17 cellular contexts compared by ENCODE assay signal in genomic region chr1:156134716-156135435, GRCh38.
"Had no signal": no experiment of that assay in that cellular context is flagged by ENCODE, and none has a peak within 500 bp of the region (broad histone marks: within the 10 kb centered on the region; RNA-seq: fewer than 3 reads in every experiment).

No MANE protein-coding gene starts in this region.

- H3K4me3 ChIP-seq: adrenal gland, cardiac muscle cell, hepatocyte, left lung, psoas muscle, tibial nerve had no signal

- H3K9me3 Mint-ChIP-seq: activated CD4-positive, alpha-beta memory T cell treated with anti-CD3 and anti-CD28 coated beads, Interleukin-2, amount 10 ng/mL, durations not matched to agents 7 days and 5 days; activated T-cell treated with anti-CD3 and anti-CD28 coated beads, Interleukin-2, amount 50 U/mL, for 24 hours; nephron had no signal

- H3K4me3 Mint-ChIP-seq: activated CD4-positive, alpha-beta memory T cell treated with anti-CD3 and anti-CD28 coated beads, Interleukin-2, amount 10 ng/mL, durations not matched to agents 7 days and 5 days; activated T-cell treated with anti-CD3 and anti-CD28 coated beads, Interleukin-2, amount 50 U/mL, for 24 hours; nephron had no signal

- ATAC-seq: esophagus mucosa, left lung, psoas muscle had no signal

- H3K27ac ChIP-seq: cardiac muscle cell, hepatocyte, left lung, psoas muscle had no signal

- H3K9me3 ChIP-seq: adrenal gland, left lung, psoas muscle, tibial nerve had no signal

- H3K27me3 ChIP-seq: adrenal gland, cardiac muscle cell, hepatocyte, left lung, tibial nerve had no signal

- H2AFZ ChIP-seq: hepatocyte had no signal

- H3K4me2 ChIP-seq: hepatocyte had no signal

- H3K27me3 Mint-ChIP-seq: activated CD4-positive, alpha-beta memory T cell treated with anti-CD3 and anti-CD28 coated beads, Interleukin-2, amount 10 ng/mL, durations not matched to agents 7 days and 5 days; activated T-cell treated with anti-CD3 and anti-CD28 coated beads, Interleukin-2, amount 50 U/mL, for 24 hours had no signal

- H3K27ac Mint-ChIP-seq: activated CD4-positive, alpha-beta memory T cell treated with anti-CD3 and anti-CD28 coated beads, Interleukin-2, amount 10 ng/mL, durations not matched to agents 7 days and 5 days; activated T-cell treated with anti-CD3 and anti-CD28 coated beads, Interleukin-2, amount 50 U/mL, for 24 hours had no signal

- DNase-seq: activated CD4-positive, alpha-beta memory T cell treated with anti-CD3 and anti-CD28 coated beads, Interleukin-2, amount 10 ng/mL, durations not matched to agents 7 days and 5 days; activated CD4-positive, alpha-beta T cell treated with anti-CD3 and anti-CD28 coated beads for 4 hours; activated effector memory CD4-positive, alpha-beta T cell treated with Interleukin-2 at 50 U/mL for 16 hours; activated naive CD4-positive, alpha-beta T cell treated with anti-CD3 and anti-CD28 coated beads, Interleukin-2, amount 50 U/mL, for 16 hours; activated T-cell treated with anti-CD3 and anti-CD28 coated beads, Interleukin-2, amount 50 U/mL, for 24 hours; adrenal gland; kidney; left lung; occipital lobe; psoas muscle; stimulated activated CD4-positive, alpha-beta T cell treated with anti-CD3 and anti-CD28 coated beads, Interleukin-1b, Interleukin-23, amount 100 ng/mL, for 48 hours; T-helper 2 cell had no signal
